16 cellular contexts compared by ENCODE assay signal in genomic region chr3:107870096-107870495, GRCh38.
"Had no signal": no experiment of that assay in that cellular context is flagged by ENCODE, and none has a peak within 500 bp of the region (broad histone marks: within the 10 kb centered on the region; RNA-seq: fewer than 3 reads in every experiment).

No MANE protein-coding gene starts in this region.

- DNase-seq: Karpas-422, KBM-7, MG63, NCI-H1092 treated with DMSO at 0.1 percent for 48 hours, NCI-H1436, NCI-H1694 treated with DMSO at 0.1 percent for 48 hours, NCI-H2081, NCI-H2107, NCI-H2227 treated with DMSO at 0.1 percent for 48 hours, NCI-H524, NCI-H748 treated with DMSO at 0.1 percent for 48 hours, Right ventricle myocardium superior, RPMI8226, SIG-M5 had no signal

- H3K27ac ChIP-seq: SJSA1, SK-N-MC had no signal

- H3K36me3 ChIP-seq: MG63, SJSA1 had no signal

- H3K9me3 ChIP-seq: MG63, SJSA1 had no signal

- H3K4me3 ChIP-seq: MG63, SJSA1, SK-N-MC had no signal

- H3K4me1 ChIP-seq: SJSA1 had no signal
